8 cellular contexts compared by ENCODE assay signal in genomic region chr6:11277275-11278206, GRCh38. TPM values are rescaled to one million over a fixed set of nuclear protein-coding genes. Genes with fewer than 3 reads are reported as not detected.
DNase-seq lines count a peak whose midpoint lies in the region; ATAC-seq and TF ChIP-seq lines count a peak whose summit lies in the region.

No MANE protein-coding gene starts in this region.

- peaks cover 62% of the 10 kb centered on the region for H3K4me1 Mint-ChIP-seq in CD4-positive, alpha-beta T cell (ENCODE audit: low read depth)
- peaks cover 38% of the 10 kb centered on the region for H3K4me1 Mint-ChIP-seq in activated T-helper 2 cell treated with anti-CD3 and anti-CD28 coated beads, Interferon-gamma antibody, Interleukin-2, Interleukin-4, amounts not matched to agents 10 μg/mL and 5 μg/mL and 100 μg/mL, durations not matched to agents 14 hours and 24 hours and 36 hours (ENCODE audit: low read depth)

- no peaks in the 10 kb centered on the region for H3K9me3 Mint-ChIP-seq in CD4-positive, alpha-beta T cell
- H3K9me3 Mint-ChIP-seq in activated T-helper 2 cell treated with anti-CD3 and anti-CD28 coated beads, Interferon-gamma antibody, Interleukin-2, Interleukin-4, amounts not matched to agents 10 μg/mL and 5 μg/mL and 100 μg/mL, durations not matched to agents 14 hours and 24 hours and 36 hours = no peaks in the 10 kb centered on the region

- no peaks in the 10 kb centered on the region for H3K27me3 Mint-ChIP-seq in CD4-positive, alpha-beta T cell
- no peaks in the 10 kb centered on the region for H3K27me3 Mint-ChIP-seq in activated T-helper 2 cell treated with anti-CD3 and anti-CD28 coated beads, Interferon-gamma antibody, Interleukin-2, Interleukin-4, amounts not matched to agents 10 μg/mL and 5 μg/mL and 100 μg/mL, durations not matched to agents 14 hours and 24 hours and 36 hours (ENCODE audit: low read depth)

- ATAC-seq in CD4-positive, alpha-beta T cell (ENCODE audit: poor library complexity) = peak; percentile 62
- peak; percentile 44 for ATAC-seq in GM19023 (IDR thresholded peaks at IDR 0.05; ENCODE audit: unreplicated experiment)
- peak; percentile 42 for ATAC-seq in HG03159 (IDR thresholded peaks at IDR 0.05; ENCODE audit: unreplicated experiment)

- POLR2A ChIA-PET in CD4-positive, alpha-beta T cell (lab: Charles Lee) = interaction anchor here (0.7 to 1.0 kb wide), 2 partner anchors 104 to 1012 kb away, joined by 3 to 5 read pairs; no protein-coding TSS in a partner anchor

- H3K9me3 ChIP-seq in CD4-positive, alpha-beta T cell (ENCODE audit: control insufficient read depth, low read length) = no peaks in the 10 kb centered on the region

- CTCF ChIA-PET in CD4-positive, alpha-beta T cell (lab: Charles Lee) = interaction anchor here (0.9 kb wide), 1 partner anchor 15 kb away, joined by 3 read pairs; no protein-coding TSS in a partner anchor

- no peak overlapping the region for H3K27ac ChIP-seq in CD4-positive, alpha-beta T cell (ENCODE audit: low read depth, low read length)

- peaks cover 25% of the 10 kb centered on the region for H3K36me3 Mint-ChIP-seq in CD4-positive, alpha-beta T cell (ENCODE audit: low read depth)
- peaks cover 50% of the 10 kb centered on the region for H3K36me3 Mint-ChIP-seq in activated T-helper 2 cell treated with anti-CD3 and anti-CD28 coated beads, Interferon-gamma antibody, Interleukin-2, Interleukin-4, amounts not matched to agents 10 μg/mL and 5 μg/mL and 100 μg/mL, durations not matched to agents 14 hours and 24 hours and 36 hours (ENCODE audit: low read depth)

- DNase-seq in CD4-positive, alpha-beta T cell = no peak
- DNase-seq in activated T-helper 2 cell treated with anti-CD3 and anti-CD28 coated beads, Interferon-gamma antibody, Interleukin-2, Interleukin-4, amounts not matched to agents 10 μg/mL and 5 μg/mL and 100 μg/mL, durations not matched to agents 14 hours and 24 hours and 36 hours (ENCODE audit: low spot score) = no peak
- DNase-seq in kidney tubule cell (ENCODE audit: low spot score) = peak; percentile 94
- no peak for DNase-seq in activated gamma-delta T cell (lab: John Stamatoyannopoulos, UW)
- no peak for DNase-seq in amniotic stem cell (lab: John Stamatoyannopoulos, UW)
- no peak for DNase-seq in dedifferentiated amniotic fluid mesenchymal stem cell (ENCODE audit: extremely low spot score)

- H3K4me3 Mint-ChIP-seq in CD4-positive, alpha-beta T cell = peak overlapping the region; percentile 42
- no peak overlapping the region for H3K4me3 Mint-ChIP-seq in activated T-helper 2 cell treated with anti-CD3 and anti-CD28 coated beads, Interferon-gamma antibody, Interleukin-2, Interleukin-4, amounts not matched to agents 10 μg/mL and 5 μg/mL and 100 μg/mL, durations not matched to agents 14 hours and 24 hours and 36 hours (ENCODE audit: low read depth)

- H3K27ac Mint-ChIP-seq in CD4-positive, alpha-beta T cell = peak overlapping the region; percentile 60
- H3K27ac Mint-ChIP-seq in activated T-helper 2 cell treated with anti-CD3 and anti-CD28 coated beads, Interferon-gamma antibody, Interleukin-2, Interleukin-4, amounts not matched to agents 10 μg/mL and 5 μg/mL and 100 μg/mL, durations not matched to agents 14 hours and 24 hours and 36 hours = peak overlapping the region; percentile 95

- intact Hi-C loops in CD4-positive, alpha-beta T cell (cut with DNase I, micrococcal nuclease) = loop anchor here in 1 of 2 experiments (5.0 kb wide), 1 partner anchor 45 kb away; the partner anchor contains the start of gene NEDD9
- intact Hi-C loops in activated T-helper 2 cell treated with anti-CD3 and anti-CD28 coated beads, Interferon-gamma antibody, Interleukin-2, Interleukin-4, amounts not matched to agents 10 μg/mL and 5 μg/mL and 100 μg/mL, durations not matched to agents 14 hours and 24 hours and 36 hours (cut with micrococcal nuclease) = loop anchor here (5.0 kb wide), 4 partner anchors 45 to 185 kb away; no protein-coding TSS in a partner anchor

- no peak for TF ChIP-seq CTCF in CD4-positive, alpha-beta T cell (IDR thresholded peaks at IDR 0.05)

- no peaks in the 10 kb centered on the region for H3K27me3 ChIP-seq in CD4-positive, alpha-beta T cell (ENCODE audit: control insufficient read depth, insufficient read depth, low read length)

RNA-seq across cellular contexts. Expression of gene NEDD9, which starts 45.1 kb away (rescaled TPM):
- total RNA-seq in CD4-positive, alpha-beta T cell = 10 to 100 TPM; 40.9 to 44.3 TPM
- 34.5 and 35.0 TPM in 2 replicates for total RNA-seq in activated T-helper 2 cell treated with anti-CD3 and anti-CD28 coated beads, Interferon-gamma antibody, Interleukin-2, Interleukin-4, amounts not matched to agents 10 μg/mL and 5 μg/mL and 100 μg/mL, durations not matched to agents 14 hours and 24 hours and 36 hours
